Comparison of ENCODE assay signal across 12 cellular contexts in the genomic region with DNA sequence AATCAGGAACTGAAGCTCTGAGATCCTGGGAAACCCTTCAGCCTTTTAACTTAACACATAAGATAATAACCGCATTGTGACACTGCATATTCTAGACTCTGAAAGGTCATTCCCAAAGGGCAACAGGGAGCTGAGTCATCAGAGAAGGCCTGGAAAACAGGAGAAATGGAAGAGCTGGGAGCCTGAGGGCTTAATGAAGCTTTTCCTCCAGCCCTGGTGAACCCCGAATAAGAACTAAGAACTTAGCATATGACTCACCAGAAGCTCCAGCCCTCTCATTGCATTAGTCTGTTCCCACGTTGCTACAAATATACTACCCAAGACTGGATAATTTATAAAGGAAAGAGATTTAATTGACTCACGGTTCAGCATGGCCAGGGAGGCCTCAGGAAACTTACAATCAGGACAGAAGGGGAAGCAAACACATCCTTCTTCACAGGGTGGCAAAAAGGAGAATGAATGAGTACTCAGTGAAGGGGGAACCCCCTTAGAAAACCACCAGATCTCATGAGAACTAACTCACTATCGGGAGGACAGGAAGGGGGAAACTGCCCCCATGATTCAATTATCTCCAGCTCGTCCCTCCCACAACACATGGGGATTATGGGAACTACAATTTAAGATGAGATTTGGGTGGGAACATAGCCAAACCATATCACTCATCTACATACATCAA.
DNase-seq lines count a peak whose midpoint lies in the region; ATAC-seq, FAIRE-seq and TF ChIP-seq lines count a peak whose summit lies in the region.
"Had no signal": no experiment of that assay in that cellular context is flagged by ENCODE, and none has a peak within 500 bp of the region (broad histone marks: within the 10 kb centered on the region; RNA-seq: fewer than 3 reads in every experiment).

No MANE protein-coding gene starts in this region.

- FAIRE-seq in astrocyte (lab: Jason Lieb, UNC) = no peak
- FAIRE-seq in GM19239 (lab: Jason Lieb, UNC) = no peak

- no peaks in the 10 kb centered on the region for H3K9me3 ChIP-seq in astrocyte (ENCODE audit: insufficient read depth, low read depth, low read length)
- H3K9me3 ChIP-seq: sigmoid colon had no signal

- peak overlapping the region; percentile 36 for H3K4me2 ChIP-seq in astrocyte (ENCODE audit: low read length)

- ATAC-seq in GM18499 (IDR thresholded peaks at IDR 0.05; ENCODE audit: insufficient read depth, unreplicated experiment) = peak; percentile 53
- ATAC-seq in HG03066 (IDR thresholded peaks at IDR 0.05; ENCODE audit: low read depth, unreplicated experiment) = peak; percentile 64

- H3K36me3 ChIP-seq in astrocyte (ENCODE audit: insufficient read depth, low read length) = no peaks in the 10 kb centered on the region
- H3K36me3 ChIP-seq: sigmoid colon had no signal

- H3K27ac ChIP-seq in astrocyte (ENCODE audit: low read depth, low read length) = peak overlapping the region; percentile 69
- H3K27ac ChIP-seq: sigmoid colon, VCaP had no signal

- TF ChIP-seq CTCF in astrocyte (IDR thresholded peaks at IDR 0.05; ENCODE audit: insufficient read depth, low read depth, low read length) = no peak
- no peak for TF ChIP-seq CTCF in type B pancreatic cell (conservative IDR thresholded peaks at IDR 0.05)
- no peak for TF ChIP-seq CTCF in progenitor cell of endocrine pancreas (IDR thresholded peaks at IDR 0.05; ENCODE audit: unreplicated experiment)

- H3K36me3 Mint-ChIP-seq in astrocyte (ENCODE audit: low read depth, unreplicated experiment) (no peaks in the 10 kb centered on the region), type B pancreatic cell (no peaks in the 10 kb centered on the region), progenitor cell of endocrine pancreas (ENCODE audit: insufficient read depth) (no peaks in the 10 kb centered on the region)
- H3K36me3 Mint-ChIP-seq: brain had no signal

- H3K4me1 ChIP-seq in astrocyte (ENCODE audit: insufficient read depth, low read length) = peaks cover 4% of the 10 kb centered on the region
- H3K4me1 ChIP-seq: sigmoid colon had no signal

- no peaks in the 10 kb centered on the region for H3K27me3 ChIP-seq in astrocyte (ENCODE audit: insufficient read depth, low read length)
- H3K27me3 ChIP-seq: sigmoid colon had no signal

- H3K9me3 Mint-ChIP-seq in astrocyte (ENCODE audit: unreplicated experiment) (no peaks in the 10 kb centered on the region), type B pancreatic cell (no peaks in the 10 kb centered on the region), progenitor cell of endocrine pancreas (ENCODE audit: low read depth) (no peaks in the 10 kb centered on the region)
- H3K9me3 Mint-ChIP-seq: brain had no signal

- DNase-seq in astrocyte (ENCODE audit: low read depth) (peak; percentile 54), myocyte (ENCODE audit: low read depth) (peak; percentile 55), GM19239 (ENCODE audit: insufficient read length, low spot score) (no peak), type B pancreatic cell (ENCODE audit: extremely low spot score, unreplicated experiment) (no peak), T-helper 9 cell (no peak), progenitor cell of endocrine pancreas (ENCODE audit: low spot score, unreplicated experiment) (no peak)
- DNase-seq: NCI-H2227 treated with DMSO at 0.1 percent for 48 hours, sigmoid colon had no signal

- peak overlapping the region; percentile 19 for H2AFZ ChIP-seq in astrocyte (ENCODE audit: low read depth, low read length)

- no peak overlapping the region for H3K4me3 ChIP-seq in astrocyte (ENCODE audit: insufficient read depth, low read depth, low read length)
- H3K4me3 ChIP-seq: sigmoid colon had no signal

- H4K20me1 ChIP-seq in astrocyte (ENCODE audit: insufficient read depth, low read length) = no peaks in the 10 kb centered on the region

- peak overlapping the region; percentile 36 for H3K9ac ChIP-seq in astrocyte (ENCODE audit: low read length)

- H3K4me1 Mint-ChIP-seq in astrocyte (ENCODE audit: low read depth, unreplicated experiment) (peaks cover 14% of the 10 kb centered on the region), type B pancreatic cell (ENCODE audit: unreplicated experiment) (peaks cover 6% of the 10 kb centered on the region), progenitor cell of endocrine pancreas (ENCODE audit: low read depth) (peaks cover 5% of the 10 kb centered on the region)
- H3K4me1 Mint-ChIP-seq: brain had no signal

- no peaks in the 10 kb centered on the region for H3K79me2 ChIP-seq in astrocyte (ENCODE audit: insufficient read depth, low read length)

- H3K4me3 Mint-ChIP-seq in astrocyte (ENCODE audit: unreplicated experiment) (no peak overlapping the region), type B pancreatic cell (no peak overlapping the region), progenitor cell of endocrine pancreas (ENCODE audit: low read depth) (no peak overlapping the region)
- H3K4me3 Mint-ChIP-seq: brain had no signal

- H3K27ac Mint-ChIP-seq in astrocyte (ENCODE audit: unreplicated experiment) = peak overlapping the region; percentile 96
- no peak overlapping the region for H3K27ac Mint-ChIP-seq in type B pancreatic cell
- no peak overlapping the region for H3K27ac Mint-ChIP-seq in progenitor cell of endocrine pancreas
- H3K27ac Mint-ChIP-seq: brain had no signal

- H3K27me3 Mint-ChIP-seq in astrocyte (ENCODE audit: low read depth, unreplicated experiment) = no peaks in the 10 kb centered on the region
- no peaks in the 10 kb centered on the region for H3K27me3 Mint-ChIP-seq in type B pancreatic cell
- H3K27me3 Mint-ChIP-seq in progenitor cell of endocrine pancreas = no peaks in the 10 kb centered on the region

Comparison
In these comparisons a context has a peak if more than half of its experiments do, and no peak if none do; other contexts are left out.
1. DNase-seq: peak in astrocyte (single experiment) and myocyte (single experiment); none in GM19239 (single experiment), type B pancreatic cell (single experiment), T-helper 9 cell (single experiment) and progenitor cell of endocrine pancreas (single experiment).